ENCODE assay signal across 17 cellular contexts in the genomic region with DNA sequence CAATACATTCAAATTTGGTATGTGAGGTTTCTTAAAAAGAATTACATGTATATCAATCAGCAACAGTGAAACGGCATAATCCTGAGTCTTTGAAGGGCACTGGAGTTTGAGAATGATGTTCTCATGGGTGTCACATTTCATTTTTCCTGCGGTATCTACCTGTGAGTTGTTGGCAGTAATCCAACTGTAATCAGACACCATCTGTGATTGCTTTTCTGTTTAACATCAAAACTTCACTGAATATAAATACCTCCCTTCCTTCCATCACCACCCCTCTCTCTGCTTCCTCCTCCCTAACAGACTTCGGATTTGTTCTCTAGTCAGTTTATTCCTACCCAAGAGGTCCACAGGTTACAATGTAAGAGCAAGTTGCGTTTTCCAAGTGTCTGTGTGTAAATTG.
A peak's percentile ranks its signal among the peaks of the same experiment; 100 is the strongest.
DNase-seq lines count a peak whose midpoint lies in the region; ATAC-seq, FAIRE-seq and TF ChIP-seq lines count a peak whose summit lies in the region.
"Had no signal": no experiment of that assay in that cellular context is flagged by ENCODE, and none has a peak within 500 bp of the region (broad histone marks: within the 10 kb centered on the region; RNA-seq: fewer than 3 reads in every experiment).

No MANE protein-coding gene starts in this region.

- no peak overlapping the region for H2BK20ac ChIP-seq in H1 (ENCODE audit: low read length)

- no peak overlapping the region for H3K4me3 ChIP-seq in H1 (ENCODE audit: extremely low read depth in 1 of 4, insufficient read depth in 2 of 4, low read depth in 3 of 4, low read length in 4 of 4)
- H3K4me3 ChIP-seq: skin epidermis, upper lobe of right lung had no signal

- POLR2A ChIA-PET in H1 (lab: Charles Lee; ENCODE audit: partially characterized antibody), result no interaction called here

- H2BK12ac ChIP-seq in H1 (ENCODE audit: low read depth, low read length), result no peak overlapping the region

- H3K23ac ChIP-seq in H1 (ENCODE audit: insufficient read length), result no peak overlapping the region

- H2AK5ac ChIP-seq in H1 (ENCODE audit: low read depth, low read length), result no peak overlapping the region

- no peaks in the 10 kb centered on the region for H4K20me1 ChIP-seq in H1 (replicated peaks in 1 of 2; ENCODE audit: control insufficient read depth in 1 of 2, insufficient read depth in 2 of 2, low read length in 2 of 2)

- H3K9ac ChIP-seq in H1 (replicated peaks in 1 of 4; ENCODE audit: extremely low read depth in 1 of 4, low read depth in 3 of 4, low read length in 3 of 4), result no peak overlapping the region

- H2BK5ac ChIP-seq in H1 (ENCODE audit: low read depth, low read length), result no peak overlapping the region

- H3K56ac ChIP-seq in H1 (replicated peaks; ENCODE audit: insufficient read length, low read depth, low read length), result no peak overlapping the region

- no peaks in the 10 kb centered on the region for H3K36me3 ChIP-seq in H1 (ENCODE audit: control insufficient read depth in 2 of 4, insufficient read depth in 4 of 4, low read length in 3 of 4)
- H3K36me3 ChIP-seq: upper lobe of right lung had no signal

- H3K14ac ChIP-seq in H1 (ENCODE audit: insufficient read length), result no peak overlapping the region

- no peak for TF ChIP-seq CTCF in H1 (IDR thresholded peaks at IDR 0.05; ENCODE audit: control extremely low read depth in 1 of 3, insufficient read depth in 1 of 3, low read depth in 1 of 3, low read length in 3 of 3)

- no peaks in the 10 kb centered on the region for H3K23me2 ChIP-seq in H1 (ENCODE audit: low read depth, low read length)

- ATAC-seq in GM18907 (IDR thresholded peaks at IDR 0.05; ENCODE audit: unreplicated experiment) (no peak), GM18867 (IDR thresholded peaks at IDR 0.05; ENCODE audit: unreplicated experiment) (no peak), GM18909 (IDR thresholded peaks at IDR 0.05; ENCODE audit: poor library complexity, unreplicated experiment) (no peak)
- ATAC-seq: HepG2, upper lobe of right lung had no signal

- peak; percentile 89 for DNase-seq in DMS53 treated with DMSO at 0.1 percent for 48 hours (lab: John Stamatoyannopoulos, UW; ENCODE audit: unreplicated experiment)
- peak; percentile 80 for DNase-seq in NCI-H128 (lab: John Stamatoyannopoulos, UW; ENCODE audit: unreplicated experiment)
- DNase-seq in NCI-H510A treated with DMSO at 0.1 percent for 48 hours (lab: John Stamatoyannopoulos, UW), result peak; percentile 95
- DNase-seq in H1 (ENCODE audit: low read depth in 1 of 2, low spot score in 2 of 2), result no peak
- no peak for DNase-seq in substantia nigra (lab: John Stamatoyannopoulos, UW)
- DNase-seq: activated gamma-delta T cell; occipital lobe; stimulated activated naive CD4-positive, alpha-beta T cell; SW 1271; upper lobe of right lung had no signal

- H4K5ac ChIP-seq in H1 (ENCODE audit: insufficient read length, low read depth, low read length), result no peak overlapping the region

- no peak for TF ChIP-seq RAD21 in H1 (IDR thresholded peaks at IDR 0.05 in 1 of 2, conservative IDR thresholded peaks at IDR 0.05 in 1 of 2; ENCODE audit: low read depth in 2 of 2, low read length in 2 of 2)

- no peak for TF ChIP-seq POLR2A in H1 (IDR thresholded peaks at IDR 0.05; ENCODE audit: control extremely low read depth in 1 of 2, low read depth in 2 of 2, low read length in 2 of 2)

- H3K27ac ChIP-seq in H1 (ENCODE audit: low read depth, low read length) (no peak overlapping the region), substantia nigra (ENCODE audit: low read depth, low read length, poor library complexity, severe bottlenecking) (no peak overlapping the region)
- H3K27ac ChIP-seq: skin epidermis, upper lobe of right lung had no signal

- no peak for TF ChIP-seq EP300 in H1 (IDR thresholded peaks at IDR 0.05; ENCODE audit: borderline replicate concordance in 1 of 2, low read depth in 2 of 2, low read length in 2 of 2)

- WGBS in H1 (ENCODE audit: extremely low coverage in 1 of 2, insufficient coverage in 1 of 2, insufficient read length in 1 of 2, insufficient replicate concordance in 2 of 2, low coverage in 1 of 2, low lambda C conversion rate in 2 of 2, missing lambda C conversion rate in 1 of 2), 2 experiments, result 80% methylated on average over 4 of the region's 4 CpGs; no CpG with 5 or more reads in 1 of the 2 experiments

- no peak overlapping the region for H4K91ac ChIP-seq in H1 (replicated peaks; ENCODE audit: insufficient read length, low read length)

- H3K79me1 ChIP-seq in H1 (ENCODE audit: low read depth, low read length), result no peaks in the 10 kb centered on the region

- no peak overlapping the region for H3K4ac ChIP-seq in H1 (replicated peaks; ENCODE audit: insufficient read length, low read depth, low read length)

- H3K4me2 ChIP-seq in H1 (ENCODE audit: insufficient read depth in 1 of 2, low read depth in 2 of 2, low read length in 2 of 2), result no peak overlapping the region

- H3K4me1 ChIP-seq in H1 (replicated peaks in 1 of 4; ENCODE audit: control insufficient read depth in 3 of 4, insufficient read depth in 4 of 4, low read length in 3 of 4), result no peaks in the 10 kb centered on the region
- H3K4me1 ChIP-seq: upper lobe of right lung had no signal

- no peak overlapping the region for H2BK120ac ChIP-seq in H1 (replicated peaks; ENCODE audit: low read depth, low read length)

- peak overlapping the region; percentile 45; the same call in 1 of the 2 replicates for H2AFZ ChIP-seq in H1 (ENCODE audit: low read length)

- no peak for FAIRE-seq in H1 (lab: Jason Lieb, UNC)
- FAIRE-seq: D721Med, HepG2, keratinocyte had no signal

- H4K8ac ChIP-seq in H1 (ENCODE audit: extremely low read depth, insufficient read depth, low read length), result no peak overlapping the region

- H3K27me3 ChIP-seq in H1 (replicated peaks in 1 of 4; ENCODE audit: control insufficient read depth in 3 of 4, extremely low read depth in 1 of 4, insufficient read depth in 3 of 4, low read length in 3 of 4), result no peaks in the 10 kb centered on the region
- H3K27me3 ChIP-seq: upper lobe of right lung had no signal

- H3K18ac ChIP-seq in H1 (ENCODE audit: extremely low read depth, low read length), result no peak overlapping the region

- H3K9me3 ChIP-seq in H1 (ENCODE audit: insufficient read depth in 2 of 2, low read depth in 1 of 2, low read length in 1 of 2), result no peaks in the 10 kb centered on the region
- H3K9me3 ChIP-seq: upper lobe of right lung had no signal

- no peak overlapping the region for H2BK15ac ChIP-seq in H1 (ENCODE audit: low read length)

- CTCF ChIA-PET in H1 (lab: Charles Lee; ENCODE audit: partially characterized antibody), result interaction anchor here (0.5 to 1.1 kb wide), 3 partner anchors 14 to 364 kb away, joined by 3 to 4 read pairs (median 3); no protein-coding TSS in a partner anchor

- H3K79me2 ChIP-seq in H1 (ENCODE audit: control insufficient read depth in 1 of 2, insufficient read depth in 2 of 2, low read length in 2 of 2), result no peaks in the 10 kb centered on the region

TF ChIP-seq in H1, 55 proteins besides CTCF, POLR2A, EP300 and RAD21:
- TF ChIP-seq TCF12 (IDR thresholded peaks at IDR 0.05; ENCODE audit: low read depth, low read length), result no peak
- TF ChIP-seq KDM4A (IDR thresholded peaks at IDR 0.05; ENCODE audit: low read depth, low read length, severe bottlenecking), result no peak
- no peak for TF ChIP-seq EGR1 (IDR thresholded peaks at IDR 0.05; ENCODE audit: borderline replicate concordance, low read depth, low read length)
- TF ChIP-seq CHD1 (IDR thresholded peaks at IDR 0.05; ENCODE audit: low read depth, low read length), result no peak
- TF ChIP-seq CHD2 (IDR thresholded peaks at IDR 0.05; ENCODE audit: low read length), result no peak
- no peak for TF ChIP-seq KDM5A (IDR thresholded peaks at IDR 0.05; ENCODE audit: low read length)
- no peak for TF ChIP-seq NRF1 (IDR thresholded peaks at IDR 0.05; ENCODE audit: low read depth, low read length)
- TF ChIP-seq RNF2 (IDR thresholded peaks at IDR 0.05; ENCODE audit: borderline replicate concordance, low read depth, low read length, missing control alignments, poor library complexity, severe bottlenecking), result no peak
- no peak for TF ChIP-seq JUN (IDR thresholded peaks at IDR 0.05; ENCODE audit: low read depth, low read length)
- TF ChIP-seq, protein P1, sequence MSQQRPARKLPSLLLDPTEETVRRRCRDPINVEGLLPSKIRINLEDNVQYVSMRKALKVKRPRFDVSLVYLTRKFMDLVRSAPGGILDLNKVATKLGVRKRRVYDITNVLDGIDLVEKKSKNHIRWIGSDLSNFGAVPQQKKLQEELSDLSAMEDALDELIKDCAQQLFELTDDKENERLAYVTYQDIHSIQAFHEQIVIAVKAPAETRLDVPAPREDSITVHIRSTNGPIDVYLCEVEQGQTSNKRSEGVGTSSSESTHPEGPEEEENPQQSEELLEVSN (IDR thresholded peaks at IDR 0.05), result no peak
- TF ChIP-seq, protein P2, sequence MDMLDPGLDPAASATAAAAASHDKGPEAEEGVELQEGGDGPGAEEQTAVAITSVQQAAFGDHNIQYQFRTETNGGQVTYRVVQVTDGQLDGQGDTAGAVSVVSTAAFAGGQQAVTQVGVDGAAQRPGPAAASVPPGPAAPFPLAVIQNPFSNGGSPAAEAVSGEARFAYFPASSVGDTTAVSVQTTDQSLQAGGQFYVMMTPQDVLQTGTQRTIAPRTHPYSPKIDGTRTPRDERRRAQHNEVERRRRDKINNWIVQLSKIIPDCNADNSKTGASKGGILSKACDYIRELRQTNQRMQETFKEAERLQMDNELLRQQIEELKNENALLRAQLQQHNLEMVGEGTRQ (IDR thresholded peaks at IDR 0.05; ENCODE audit: low read length), result no peak
- TF ChIP-seq BACH1 (IDR thresholded peaks at IDR 0.05; ENCODE audit: low read length), result no peak
- no peak for TF ChIP-seq SIRT6 (IDR thresholded peaks at IDR 0.05; ENCODE audit: low read length)
- TF ChIP-seq CTBP2 (IDR thresholded peaks at IDR 0.05; ENCODE audit: borderline replicate concordance, insufficient read depth, insufficient read length, low read length), result no peak
- no peak for TF ChIP-seq KDM1A (IDR thresholded peaks at IDR 0.05; ENCODE audit: borderline replicate concordance, low read length)
- TF ChIP-seq RXRA (IDR thresholded peaks at IDR 0.05; ENCODE audit: insufficient read depth, low read depth, low read length), result no peak
- no peak for TF ChIP-seq SIX5 (IDR thresholded peaks at IDR 0.05; ENCODE audit: low read depth, low read length)
- TF ChIP-seq TBP (IDR thresholded peaks at IDR 0.05; ENCODE audit: low read depth, low read length), result no peak
- no peak for TF ChIP-seq TAF1 (IDR thresholded peaks at IDR 0.05; ENCODE audit: low read depth, low read length)
- TF ChIP-seq NANOG (IDR thresholded peaks at IDR 0.05; ENCODE audit: insufficient read depth, low read depth, low read length, poor library complexity, severe bottlenecking), result no peak

Comparison
In these comparisons a context has a peak if more than half of its experiments do, and no peak if none do; other contexts are left out.
1. DNase-seq: peak in DMS53 treated with DMSO at 0.1 percent for 48 hours (single experiment), NCI-H128 (single experiment) and NCI-H510A treated with DMSO at 0.1 percent for 48 hours (single experiment); none in H1 (0 of 2) and substantia nigra (0 of 49).